Comparison of ENCODE assay signal across 12 cellular contexts in the genomic region with DNA sequence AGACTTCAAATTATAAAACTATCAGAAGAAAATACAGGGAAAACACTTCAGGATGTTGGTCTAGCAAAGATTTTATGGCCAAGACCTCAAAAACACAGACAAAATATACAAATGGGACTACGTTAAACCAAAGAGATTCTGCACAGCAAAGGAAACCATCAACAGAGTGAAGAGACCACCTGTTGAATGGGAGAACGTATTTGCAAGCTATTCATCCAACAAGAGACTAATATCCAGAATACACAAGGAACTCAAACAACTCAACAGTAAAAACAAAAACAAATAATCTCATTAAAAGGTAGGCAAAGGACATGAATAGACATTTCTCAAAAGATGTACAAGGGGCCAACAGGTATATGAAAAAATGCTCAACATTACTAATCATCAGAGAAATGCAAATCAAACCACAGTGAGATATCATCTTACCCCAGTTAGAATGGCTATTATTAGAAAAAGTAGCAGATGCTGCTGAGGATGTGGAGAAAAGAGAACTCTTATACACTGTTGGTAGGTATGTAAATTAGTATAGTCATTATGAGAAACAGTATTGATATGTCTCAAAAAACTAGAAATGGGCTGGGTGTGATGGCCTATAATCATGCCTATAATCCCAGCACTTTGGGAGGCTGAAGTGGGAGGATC.
DNase-seq lines count a peak whose midpoint lies in the region; ATAC-seq, FAIRE-seq and TF ChIP-seq lines count a peak whose summit lies in the region.
"Had no signal": no experiment of that assay in that cellular context is flagged by ENCODE, and none has a peak within 500 bp of the region (broad histone marks: within the 10 kb centered on the region; RNA-seq: fewer than 3 reads in every experiment).

No MANE protein-coding gene starts in this region.

- TF ChIP-seq CTCF in hepatocyte (IDR thresholded peaks at IDR 0.05; ENCODE audit: poor library complexity), result no peak

- no peaks in the 10 kb centered on the region for H3K9me2 ChIP-seq in hepatocyte (replicated peaks; ENCODE audit: insufficient read depth)

- WGBS in aorta, 2 donors, result 81 to 88% methylated on average over 2 of the region's 2 CpGs
- 89% methylated on average over 2 of the region's 2 CpGs for WGBS in hepatocyte (ENCODE audit: low lambda C conversion rate, missing lambda C conversion rate)

- no peak overlapping the region for H3K4me2 ChIP-seq in hepatocyte

- H4K20me1 ChIP-seq in hepatocyte (ENCODE audit: insufficient read depth, poor library complexity, severe bottlenecking), result no peaks in the 10 kb centered on the region

- H3K4me3 ChIP-seq in aorta (ENCODE audit: low read length in 2 of 2) (no peak overlapping the region), hepatocyte (no peak overlapping the region)
- H3K4me3 ChIP-seq: right atrium auricular region, uterus had no signal

- H3K27me3 ChIP-seq in aorta (ENCODE audit: control insufficient read depth in 1 of 2, insufficient read depth in 2 of 2, low read length in 1 of 2), result peaks cover 0 to 4% of the 10 kb centered on the region in 2 donors
- H3K27me3 ChIP-seq in hepatocyte, result no peaks in the 10 kb centered on the region
- H3K27me3 ChIP-seq: right atrium auricular region, uterus had no signal

- no peak for FAIRE-seq in HTR-8/SVneo (lab: Jason Lieb, UNC)

- H3K27ac ChIP-seq in aorta (ENCODE audit: low read depth in 1 of 2, low read length in 2 of 2) (no peak overlapping the region), hepatocyte (no peak overlapping the region)
- H3K27ac ChIP-seq: HL-60, right atrium auricular region, uterus had no signal

- no peak overlapping the region for H2AFZ ChIP-seq in hepatocyte

- DNase-seq in aorta, result no peak
- DNase-seq in HTR-8/SVneo (ENCODE audit: insufficient read length, low spot score), result no peak
- no peak for DNase-seq in NCI-H82 (lab: John Stamatoyannopoulos, UW)
- no peak for DNase-seq in hepatocyte (ENCODE audit: low spot score)
- DNase-seq: NCI-H1048, uterus had no signal

- H3K79me2 ChIP-seq in hepatocyte, result no peaks in the 10 kb centered on the region

- ATAC-seq in GM18502 (IDR thresholded peaks at IDR 0.05; ENCODE audit: poor library complexity, unreplicated experiment), result peak; percentile 97
- peak; percentile 99 for ATAC-seq in GM19452 (IDR thresholded peaks at IDR 0.05; ENCODE audit: unreplicated experiment)
- peak; percentile 93 for ATAC-seq in HG02870 (IDR thresholded peaks at IDR 0.05; ENCODE audit: unreplicated experiment)
- ATAC-seq in HG03520 (IDR thresholded peaks at IDR 0.05; ENCODE audit: unreplicated experiment), result peak; percentile 97
- no peak for ATAC-seq in aorta (ENCODE audit: low FRiP score)

- H3K9me3 ChIP-seq in aorta (ENCODE audit: control insufficient read depth, low read length) (no peaks in the 10 kb centered on the region), hepatocyte (ENCODE audit: low read depth) (no peaks in the 10 kb centered on the region)
- H3K9me3 ChIP-seq: uterus had no signal

- H3K36me3 ChIP-seq in aorta (ENCODE audit: control insufficient read depth in 1 of 2, insufficient read depth in 2 of 2, low read length in 1 of 2), result no peaks in the 10 kb centered on the region
- no peaks in the 10 kb centered on the region for H3K36me3 ChIP-seq in hepatocyte (replicated peaks; ENCODE audit: insufficient read depth, low read depth)
- H3K36me3 ChIP-seq: right atrium auricular region, uterus had no signal

- intact Hi-C loops in aorta (cut with DNase I), result no loop called here

- H3K4me1 ChIP-seq in aorta (ENCODE audit: control insufficient read depth in 1 of 2, insufficient read depth in 2 of 2, low read length in 2 of 2) (no peaks in the 10 kb centered on the region), hepatocyte (ENCODE audit: insufficient read depth) (no peaks in the 10 kb centered on the region)
- H3K4me1 ChIP-seq: right atrium auricular region, uterus had no signal
